Comparison of ENCODE assay signal across 8 cellular contexts in genomic region chr2:68837164-68837860, GRCh38. TPM values are rescaled to one million over a fixed set of nuclear protein-coding genes. Genes with fewer than 3 reads are reported as not detected.
DNase-seq lines count a peak whose midpoint lies in the region; ATAC-seq and TF ChIP-seq lines count a peak whose summit lies in the region.

No MANE protein-coding gene starts in this region.

- TF ChIP-seq POLR2A in breast epithelium (IDR thresholded peaks at IDR 0.05) (no peak), adrenal gland (IDR thresholded peaks at IDR 0.05) (no peak)

- H3K27ac Mint-ChIP-seq in MCF 10A (ENCODE audit: low read depth, unreplicated experiment) (no peak overlapping the region), T-cell (peak overlapping the region; percentile 34 to 43)

- no peaks in the 10 kb centered on the region for H3K36me3 Mint-ChIP-seq in MCF 10A (ENCODE audit: insufficient read depth, unreplicated experiment)
- no peaks in the 10 kb centered on the region for H3K36me3 Mint-ChIP-seq in T-cell

- peak; percentile 84 for DNase-seq in MCF 10A (ENCODE audit: unreplicated experiment)
- no peak for DNase-seq in breast epithelium (ENCODE audit: low spot score in 2 of 2)
- peak in 33 of 34 experiments; percentile 30 to 78 (median 62) for DNase-seq in T-cell
- peak in 6 of 7 donors; percentile 37 to 81 (median 66) for DNase-seq in adrenal gland
- peak; percentile 77 for DNase-seq in islet precursor cell
- DNase-seq in stimulated activated CD4-positive, alpha-beta T cell treated with anti-CD3 and anti-CD28 coated beads, TNF-alpha, amount 100 ng/mL, for 24 hours (ENCODE audit: low read depth in 3 of 3), result peak; percentile 45 to 65 (median 58)
- DNase-seq in NCI-H2196 treated with DMSO at 0.1 percent for 48 hours (lab: John Stamatoyannopoulos, UW; ENCODE audit: unreplicated experiment), result no peak
- no peak for DNase-seq in NCI-H1694 treated with DMSO at 0.1 percent for 48 hours (lab: John Stamatoyannopoulos, UW)

- peak; percentile 62 to 85 (median 70) for ATAC-seq in T-cell (replicated peaks in 1 of 4)

- POLR2A ChIA-PET in MCF 10A (lab: Yijun Ruan, JAX), result no interaction called here
- POLR2A ChIA-PET in T-cell (lab: Charles Lee), result no interaction called here

- CTCF ChIA-PET in MCF 10A (lab: Yijun Ruan, JAX) (interaction anchor here (0.8 to 4.2 kb wide), 10 partner anchors 9 to 128 kb away, joined by 3 to 54 read pairs (median 4); no protein-coding TSS in a partner anchor), T-cell (lab: Charles Lee) (interaction anchor here (0.5 to 2.5 kb wide), 11 partner anchors 8 to 1219 kb away, joined by 3 to 15 read pairs (median 3); no protein-coding TSS in a partner anchor)

- H3K4me1 ChIP-seq in breast epithelium (peaks cover 0 to 7% of the 10 kb centered on the region in 2 donors), adrenal gland (replicated peaks in 1 of 2) (peaks cover 5 to 7% of the 10 kb centered on the region in 2 donors)

- H3K4me1 Mint-ChIP-seq in MCF 10A (ENCODE audit: insufficient read depth, unreplicated experiment), result peaks cover 4% of the 10 kb centered on the region
- H3K4me1 Mint-ChIP-seq in T-cell, result peaks cover 19 to 52% (median 30%) of the 10 kb centered on the region in 3 donors

- H3K27me3 Mint-ChIP-seq in MCF 10A (ENCODE audit: insufficient read depth, unreplicated experiment) (no peaks in the 10 kb centered on the region), T-cell (no peaks in the 10 kb centered on the region)

- WGBS in adrenal gland, 4 donors, result 49 to 71% (median 62%) methylated on average over 8 to 15 of the region's 15 CpGs

- H3K4me3 ChIP-seq in breast epithelium (no peak overlapping the region), adrenal gland (no peak overlapping the region)

- H3K4me3 Mint-ChIP-seq in MCF 10A (ENCODE audit: unreplicated experiment) (no peak overlapping the region), T-cell (no peak overlapping the region)

- H3K27me3 ChIP-seq in breast epithelium (no peaks in the 10 kb centered on the region), adrenal gland (no peaks in the 10 kb centered on the region)

- no peaks in the 10 kb centered on the region for H3K9me3 Mint-ChIP-seq in MCF 10A (ENCODE audit: unreplicated experiment)
- no peaks in the 10 kb centered on the region for H3K9me3 Mint-ChIP-seq in T-cell

- intact Hi-C loops in MCF 10A (cut with micrococcal nuclease), result loop anchor here (1.0 to 5.0 kb wide), 4 partner anchors 61 to 375 kb away; no protein-coding TSS in a partner anchor
- intact Hi-C loops in breast epithelium (cut with DNase I; ENCODE audit: low total_unique reads), result no loop called here
- intact Hi-C loops in adrenal gland (cut with DNase I), result loop anchor here in 1 of 2 donors (10.0 kb wide), 1 partner anchor 77 kb away; no protein-coding TSS in a partner anchor

- no peak overlapping the region for H3K27ac ChIP-seq in breast epithelium
- H3K27ac ChIP-seq in adrenal gland, result no peak overlapping the region

- H3K9me3 ChIP-seq in breast epithelium (no peaks in the 10 kb centered on the region), adrenal gland (replicated peaks in 1 of 3) (no peaks in the 10 kb centered on the region)

- TF ChIP-seq CTCF in MCF 10A (IDR thresholded peaks at IDR 0.05; ENCODE audit: unreplicated experiment) (peak; percentile 68), breast epithelium (IDR thresholded peaks at IDR 0.05) (peak in 1 of 3 donors; percentile 19), adrenal gland (IDR thresholded peaks at IDR 0.05) (peak in 4 of 6 experiments; percentile 52 to 61 (median 58))

- H3K36me3 ChIP-seq in breast epithelium (no peaks in the 10 kb centered on the region), adrenal gland (replicated peaks in 1 of 2) (no peaks in the 10 kb centered on the region)

- BruUV-seq in MCF 10A (replicated peaks; lab: Mats Ljungman, UMichigan), result no TSS peak

RNA-seq across cellular contexts. Expression of gene BMP10, which starts 33.9 kb away (rescaled TPM):
- not detected in 2 replicates for total RNA-seq in MCF 10A (2022)
- not detected for total RNA-seq in breast epithelium
- total RNA-seq in T-cell, result not detected
- not detected for total RNA-seq in adrenal gland
- not detected for polyA plus RNA-seq in adrenal gland

Comparison
In these comparisons a context has a peak if more than half of its experiments do, and no peak if none do; other contexts are left out.
1. DNase-seq: peak in MCF 10A (single experiment), T-cell (33 of 34), adrenal gland (6 of 7), islet precursor cell (single experiment) and stimulated activated CD4-positive, alpha-beta T cell treated with anti-CD3 and anti-CD28 coated beads, TNF-alpha, amount 100 ng/mL, for 24 hours (3 of 3); none in breast epithelium (0 of 2), NCI-H2196 treated with DMSO at 0.1 percent for 48 hours (single experiment) and NCI-H1694 treated with DMSO at 0.1 percent for 48 hours (single experiment).